ENCODE assay signal across 18 cellular contexts in the genomic region with DNA sequence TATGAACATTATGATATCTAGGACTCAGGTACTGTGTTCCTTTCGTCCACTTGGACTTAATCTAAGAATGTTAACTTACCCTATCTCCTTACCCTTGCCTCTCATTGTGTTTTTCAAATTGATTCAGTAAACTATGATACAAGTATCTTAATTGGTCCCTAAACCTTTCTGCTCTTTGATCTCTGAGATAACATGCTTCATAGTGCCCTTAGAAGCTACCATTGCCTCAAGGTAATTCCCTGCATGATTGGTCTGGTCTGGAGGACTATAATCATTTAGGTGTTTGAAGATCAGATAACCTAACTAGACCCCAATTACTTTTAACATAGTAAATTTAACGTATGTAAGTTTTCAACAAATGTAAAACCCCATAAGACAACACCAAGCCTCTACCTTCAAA.
DNase-seq lines count a peak whose midpoint lies in the region; ATAC-seq and TF ChIP-seq lines count a peak whose summit lies in the region.
"Had no signal": no experiment of that assay in that cellular context is flagged by ENCODE, and none has a peak within 500 bp of the region (broad histone marks: within the 10 kb centered on the region; RNA-seq: fewer than 3 reads in every experiment).

No MANE protein-coding gene starts in this region.

- H3K9me3 ChIP-seq in mucosa of descending colon: no peaks in the 10 kb centered on the region
- H3K9me3 ChIP-seq: BE2C, BLaER1 had no signal

- no peaks in the 10 kb centered on the region for H3K4me1 ChIP-seq in mucosa of descending colon (ENCODE audit: low read depth)
- H3K4me1 ChIP-seq: BE2C, BLaER1 had no signal

- DNase-seq in NCI-H146 (lab: John Stamatoyannopoulos, UW) (peak; percentile 57), NCI-H146 treated with DMSO at 0.1 percent for 48 hours (lab: John Stamatoyannopoulos, UW; ENCODE audit: unreplicated experiment) (peak; percentile 10), left colon (no peak), mucosa of descending colon (no peak), NCI-H1436 (lab: John Stamatoyannopoulos, UW) (no peak), T1000 (lab: John Stamatoyannopoulos, UW) (no peak), DMS 273 treated with DMSO at 0.1 percent for 48 hours (lab: John Stamatoyannopoulos, UW) (no peak)
- DNase-seq: 8988T; ACHN; BE2C; C1 segment of cervical spinal cord; CD4-positive, alpha-beta memory T cell; CD4-positive, CD25-positive, alpha-beta regulatory T cell; CD8-positive, alpha-beta memory T cell; COR-L47; DMS79 treated with DMSO at 0.1 percent for 48 hours; GF-D8 had no signal

- intact Hi-C loops in left colon (cut with DNase I, micrococcal nuclease) (no loop called here), mucosa of descending colon (cut with DNase I, micrococcal nuclease) (no loop called here)

- TF ChIP-seq CTCF in mucosa of descending colon (IDR thresholded peaks at IDR 0.05): no peak

- H3K36me3 ChIP-seq in mucosa of descending colon (ENCODE audit: low read depth): no peaks in the 10 kb centered on the region
- H3K36me3 ChIP-seq: BE2C, BLaER1 had no signal

- no peak overlapping the region for H3K4me3 ChIP-seq in mucosa of descending colon
- H3K4me3 ChIP-seq: BLaER1 had no signal

- peak; percentile 96 for ATAC-seq in left colon
- peak; percentile 73 for ATAC-seq in mucosa of descending colon

Comparison
In these comparisons a context has a peak if more than half of its experiments do, and no peak if none do; other contexts are left out.
1. DNase-seq: peak in NCI-H146 (single experiment) and NCI-H146 treated with DMSO at 0.1 percent for 48 hours (single experiment); none in left colon (0 of 2), mucosa of descending colon (0 of 3), NCI-H1436 (single experiment), T1000 (single experiment) and DMS 273 treated with DMSO at 0.1 percent for 48 hours (single experiment).